ENCODE assay signal across 13 cellular contexts in the genomic region with DNA sequence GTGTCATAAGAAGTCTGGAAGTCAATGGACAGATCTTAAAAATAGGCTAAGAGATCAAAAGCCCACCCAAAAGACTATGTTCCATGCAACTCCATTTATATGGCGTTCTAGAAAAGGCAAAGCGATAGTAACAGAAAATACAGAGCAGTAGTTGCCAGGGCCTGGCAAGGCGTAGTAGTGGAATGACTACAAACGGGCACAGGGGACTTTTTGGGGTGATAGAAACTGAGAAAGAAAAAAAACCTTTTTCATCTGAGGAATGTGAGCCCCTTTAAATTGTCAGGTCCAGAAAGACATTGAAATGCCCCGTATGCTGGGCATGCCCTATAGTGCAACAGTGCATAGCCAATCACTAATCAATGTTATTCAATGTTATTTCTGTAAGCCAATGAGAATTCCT.
DNase-seq lines count a peak whose midpoint lies in the region; ATAC-seq and TF ChIP-seq lines count a peak whose summit lies in the region.
"Had no signal": no experiment of that assay in that cellular context is flagged by ENCODE, and none has a peak within 500 bp of the region (broad histone marks: within the 10 kb centered on the region; RNA-seq: fewer than 3 reads in every experiment).

No MANE protein-coding gene starts in this region.

- no peak overlapping the region for H3K4me3 Mint-ChIP-seq in stimulated activated memory B cell treated with anti-CD40 and anti-IgM and Interleukin-4, amounts not matched to agents 10 μg/mL and 1 μg/mL and 100 μg/mL, for 72 hours

- peak overlapping the region; percentile 20 for H3K27ac Mint-ChIP-seq in stimulated activated memory B cell treated with anti-CD40 and anti-IgM and Interleukin-4, amounts not matched to agents 10 μg/mL and 1 μg/mL and 100 μg/mL, for 72 hours

- H3K4me1 ChIP-seq in RWPE2 (ENCODE audit: insufficient read depth, poor library complexity, severe bottlenecking) = peaks cover 43% of the 10 kb centered on the region

- no peaks in the 10 kb centered on the region for H3K36me3 Mint-ChIP-seq in stimulated activated memory B cell treated with anti-CD40 and anti-IgM and Interleukin-4, amounts not matched to agents 10 μg/mL and 1 μg/mL and 100 μg/mL, for 72 hours

- no peaks in the 10 kb centered on the region for H3K36me3 ChIP-seq in RWPE2 (ENCODE audit: low read depth)
- H3K36me3 ChIP-seq: MG63 had no signal

- peak; percentile 55 for ATAC-seq in GM18868 (IDR thresholded peaks at IDR 0.05; ENCODE audit: unreplicated experiment)
- ATAC-seq in GM21717 (IDR thresholded peaks at IDR 0.05; ENCODE audit: unreplicated experiment) = peak; percentile 39
- ATAC-seq in RWPE2 (ENCODE audit: low read depth) = no peak
- ATAC-seq in stimulated activated memory B cell treated with anti-CD40 and anti-IgM and Interleukin-4, amounts not matched to agents 10 μg/mL and 1 μg/mL and 100 μg/mL, for 72 hours = peak; percentile 73

- no peak for TF ChIP-seq CTCF in RWPE2 (IDR thresholded peaks at IDR 0.05; ENCODE audit: poor library complexity, severe bottlenecking)

- H3K9me3 Mint-ChIP-seq in stimulated activated memory B cell treated with anti-CD40 and anti-IgM and Interleukin-4, amounts not matched to agents 10 μg/mL and 1 μg/mL and 100 μg/mL, for 72 hours = no peaks in the 10 kb centered on the region

- H3K4me3 ChIP-seq in RWPE2 (ENCODE audit: severe bottlenecking) = no peak overlapping the region
- H3K4me3 ChIP-seq: MG63 had no signal

- no peak for DNase-seq in RWPE2 (ENCODE audit: low spot score)
- DNase-seq in HuH-7.5 (ENCODE audit: low spot score) = no peak
- no peak for DNase-seq in NCI-H1048 (lab: John Stamatoyannopoulos, UW)
- no peak for DNase-seq in NCI-H2196 (lab: John Stamatoyannopoulos, UW; ENCODE audit: unreplicated experiment)
- DNase-seq: dermis blood vessel endothelial cell, DMS79 treated with DMSO at 0.1 percent for 48 hours, hypothalamus, MG63, NCI-H2107, SIG-M5 had no signal

- no peaks in the 10 kb centered on the region for H3K27me3 ChIP-seq in RWPE2 (ENCODE audit: insufficient read depth, poor library complexity, severe bottlenecking)
- H3K27me3 ChIP-seq: MG63 had no signal

- no peaks in the 10 kb centered on the region for H3K9me3 ChIP-seq in RWPE2 (ENCODE audit: severe bottlenecking)
- H3K9me3 ChIP-seq: MG63 had no signal

- H3K27ac ChIP-seq in RWPE2 (ENCODE audit: poor library complexity, severe bottlenecking) = peak overlapping the region; percentile 97

- H3K4me1 Mint-ChIP-seq in stimulated activated memory B cell treated with anti-CD40 and anti-IgM and Interleukin-4, amounts not matched to agents 10 μg/mL and 1 μg/mL and 100 μg/mL, for 72 hours = peaks cover 60% of the 10 kb centered on the region

- no peaks in the 10 kb centered on the region for H3K27me3 Mint-ChIP-seq in stimulated activated memory B cell treated with anti-CD40 and anti-IgM and Interleukin-4, amounts not matched to agents 10 μg/mL and 1 μg/mL and 100 μg/mL, for 72 hours
